9 cellular contexts compared by ENCODE assay signal in the genomic region with DNA sequence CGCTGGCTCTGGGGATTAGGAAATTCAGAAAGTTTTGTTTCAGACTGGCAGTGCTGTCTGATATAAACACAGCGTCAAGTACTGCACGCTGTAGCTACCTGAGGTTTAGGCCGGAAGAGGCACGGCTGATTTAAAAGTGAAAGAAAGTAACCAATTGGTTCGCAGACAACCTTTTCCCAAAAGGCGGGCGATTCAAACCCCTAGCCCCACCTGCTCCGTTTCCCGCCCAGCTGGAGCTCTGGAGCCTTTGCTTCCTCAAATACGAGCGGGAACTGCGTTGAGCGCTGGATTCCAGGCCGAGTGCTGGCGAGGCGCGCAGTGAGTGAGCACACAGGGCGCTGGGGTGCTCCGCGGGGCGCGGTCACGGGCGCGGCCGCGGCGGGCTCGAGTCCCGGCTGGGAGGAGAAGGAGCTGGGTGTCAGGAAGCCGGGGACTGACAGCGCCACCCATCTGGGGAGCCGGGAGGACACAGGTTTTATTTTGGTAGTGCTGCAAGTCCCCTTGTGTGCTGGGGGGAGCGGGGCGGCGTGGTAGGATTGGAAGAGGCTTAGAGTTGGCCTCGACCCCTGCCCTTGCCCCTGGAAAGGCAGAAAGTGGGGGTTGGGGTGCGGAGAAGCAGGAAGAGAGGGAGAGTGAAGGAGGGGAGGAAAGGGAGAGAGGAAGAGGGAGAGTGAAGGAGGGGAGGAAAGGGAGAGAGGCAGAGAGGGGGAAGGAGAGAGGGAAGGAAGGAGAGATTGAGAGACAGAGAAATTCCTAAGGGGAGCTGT. TPM values are rescaled to one million over a fixed set of nuclear protein-coding genes. Genes with fewer than 3 reads are reported as not detected.
DNase-seq lines count a peak whose midpoint lies in the region; ATAC-seq, FAIRE-seq and TF ChIP-seq lines count a peak whose summit lies in the region.
"Had no signal": no experiment of that assay in that cellular context is flagged by ENCODE, and none has a peak within 500 bp of the region (broad histone marks: within the 10 kb centered on the region; RNA-seq: fewer than 3 reads in every experiment).

No MANE protein-coding gene starts in this region.

- H3K4me1 ChIP-seq in kidney (ENCODE audit: control insufficient read depth in 1 of 2, insufficient read depth in 1 of 2, low read depth in 1 of 2, low read length in 2 of 2): peaks cover 14 to 17% of the 10 kb centered on the region in 2 donors

- DNase-seq in A172 (ENCODE audit: low spot score) (peak; percentile 90), NCI-H2081 treated with DMSO at 0.1 percent for 48 hours (lab: John Stamatoyannopoulos, UW) (peak; percentile 78), cerebellum (ENCODE audit: low spot score) (peak; percentile 62), kidney (peak; percentile 91)
- peak; percentile 62 to 71 for DNase-seq in stimulated activated CD4-positive, alpha-beta T cell treated with anti-CD3 and anti-CD28 coated beads, Interleukin-15, amount 100 ng/mL, for 48 hours (ENCODE audit: low read depth in 2 of 2)

- peak; percentile 69 for ATAC-seq in GM18517 (IDR thresholded peaks at IDR 0.05; ENCODE audit: unreplicated experiment)
- ATAC-seq in HG03045 (IDR thresholded peaks at IDR 0.05; ENCODE audit: unreplicated experiment): peak; percentile 57
- peak; percentile 71 to 75 for ATAC-seq in activated CD4-positive, CD25-positive, alpha-beta regulatory T cell treated with anti-CD3 and anti-CD28 coated beads, Interleukin-2, amount 50 U/mL, for 24 hours

- H3K27ac ChIP-seq in kidney (ENCODE audit: low read depth in 2 of 2, low read length in 2 of 2): peak overlapping the region; percentile 40 to 99

- TF ChIP-seq CTCF in kidney (IDR thresholded peaks at IDR 0.05; ENCODE audit: borderline replicate concordance, extremely low read depth, insufficient read depth): no peak

- H3K9ac ChIP-seq in kidney (ENCODE audit: low read length in 2 of 2): peak overlapping the region; percentile 63

- no peak for FAIRE-seq in kidney (lab: Jason Lieb, UNC)
- FAIRE-seq: G401.6 had no signal

- intact Hi-C loops in kidney (cut with DNase I): no loop called here

- peak overlapping the region; percentile 67 to 94 for H3K4me3 ChIP-seq in kidney (ENCODE audit: low read length in 2 of 2)

- peaks cover 0 to 6% of the 10 kb centered on the region in 2 donors for H3K36me3 ChIP-seq in kidney (ENCODE audit: control insufficient read depth in 1 of 2, insufficient read depth in 2 of 2, low read length in 2 of 2)

- no peaks in the 10 kb centered on the region for H3K9me3 ChIP-seq in kidney (ENCODE audit: control insufficient read depth in 1 of 2, low read length in 2 of 2)

RNA-seq across cellular contexts. Expression of a gene that starts 2.1 kb away (rescaled TPM):
- total RNA-seq in A172 (2014; rRNA removed; shearing (Covaris generic)): 83.5 and 102 TPM in 2 replicates
- total RNA-seq in cerebellum (24.4 TPM), kidney (42.2 TPM)
- 14.2 TPM for polyA plus RNA-seq in kidney (ENCODE audit: insufficient read depth, low read depth, low replicate concordance)

RNA-seq across cellular contexts. Expression of a gene that starts 27.2 kb away (rescaled TPM):
- 0.12 and 0.21 TPM in 2 replicates for total RNA-seq in A172 (2014; rRNA removed; shearing (Covaris generic))
- total RNA-seq in cerebellum: 38.7 TPM
- total RNA-seq in kidney: 21.8 TPM
- polyA plus RNA-seq in kidney (ENCODE audit: insufficient read depth, low read depth, low replicate concordance): 7.2 TPM

RNA-seq across cellular contexts. Expression of a gene that starts 37.7 kb away (rescaled TPM):
- total RNA-seq in A172 (2014; rRNA removed; shearing (Covaris generic)): 26.7 and 31.4 TPM in 2 replicates
- total RNA-seq in cerebellum (15.0 TPM), kidney (2.2 TPM)
- 0.17 TPM for polyA plus RNA-seq in kidney (ENCODE audit: insufficient read depth, low read depth, low replicate concordance)

RNA-seq across cellular contexts. Expression of a gene that starts 58.7 kb away (rescaled TPM):
- not detected in 2 replicates for total RNA-seq in A172 (2014; rRNA removed; shearing (Covaris generic))
- total RNA-seq in cerebellum: not detected
- total RNA-seq in kidney: not detected
- not detected for polyA plus RNA-seq in kidney (ENCODE audit: insufficient read depth, low read depth, low replicate concordance)

Comparison
In these comparisons a context has a peak if more than half of its experiments do, and no peak if none do; other contexts are left out.
1. Peak in every context shown above with its lines: DNase-seq, ATAC-seq, H3K4me3 ChIP-seq and H3K27ac ChIP-seq.
2. RNA of a gene that starts 27.2 kb away (total RNA-seq): 38.7 TPM in cerebellum (single experiment) and 21.8 TPM in kidney (single experiment); 0.12 to 0.21 TPM in A172; every median in the first group is over 10 times any median in the second.